1 cellular context compared by ENCODE assay signal in genomic region chr12:21774358-21775129, GRCh38.
TF ChIP-seq lines count a peak whose summit lies in the region.

Gene KCNJ8, minus strand, starts transcription at chr12:21774706. Its CDS starts 1,090 bp downstream, at chr12:21773616.

TF ChIP-seq in K562, 482 proteins besides CTCF, POLR2A, EP300 and RAD21 (continued from another document and continues in another):
- TF ChIP-seq PBX2 (CRISPR knock-in tag; IDR thresholded peaks at IDR 0.05; ENCODE audit: low read depth) (no peak), PBX2 (tag; conservative IDR thresholded peaks at IDR 0.05; ENCODE audit: low read depth) (no peak), ZNF75A (CRISPR knock-in tag; IDR thresholded peaks at IDR 0.05) (no peak), ZNF263 (CRISPR knock-in tag; IDR thresholded peaks at IDR 0.05; ENCODE audit: borderline replicate concordance) (no peak), BHLHE40 (IDR thresholded peaks at IDR 0.05; ENCODE audit: low read length) (no peak), HDAC6 (IDR thresholded peaks at IDR 0.05; ENCODE audit: low read depth, low read length) (no peak), POLR3A (IDR thresholded peaks at IDR 0.05; ENCODE audit: borderline replicate concordance, extremely low read depth, insufficient read depth, insufficient read length) (no peak), ZNF444 (CRISPR knock-in tag; IDR thresholded peaks at IDR 0.05) (peak; percentile 56; the same call in 1 of the 2 replicates), ZNF239 (CRISPR knock-in tag; IDR thresholded peaks at IDR 0.05) (no peak), ZC3H11A (IDR thresholded peaks at IDR 0.05; ENCODE audit: low read depth, low read length) (no peak), PKNOX1 (IDR thresholded peaks at IDR 0.05) (0 out of 2 replicates have a peak, but pooled peaks have one; percentile 6), E2F8 (IDR thresholded peaks at IDR 0.05; ENCODE audit: low read depth, partially characterized antibody) (no peak), MAFK (IDR thresholded peaks at IDR 0.05; ENCODE audit: low read length) (no peak), STAT5B (CRISPR knock-in tag; IDR thresholded peaks at IDR 0.05) (no peak), CREB5 (CRISPR knock-in tag; IDR thresholded peaks at IDR 0.05) (no peak), ZNF311 (CRISPR knock-in tag; IDR thresholded peaks at IDR 0.05) (no peak), ZNF76 (CRISPR knock-in tag; IDR thresholded peaks at IDR 0.05; ENCODE audit: borderline replicate concordance) (no peak), ZNF23 (CRISPR knock-in tag; IDR thresholded peaks at IDR 0.05) (no peak), MTA3 (IDR thresholded peaks at IDR 0.05; ENCODE audit: borderline replicate concordance) (no peak), RBFOX2 (IDR thresholded peaks at IDR 0.05; ENCODE audit: low read depth, low read length) (peak; percentile 73), ZNF407 (IDR thresholded peaks at IDR 0.05; ENCODE audit: low read depth) (no peak), ZNF431 (CRISPR knock-in tag; IDR thresholded peaks at IDR 0.05) (no peak), ZNF3 (CRISPR knock-in tag; IDR thresholded peaks at IDR 0.05) (no peak), GATAD2A (IDR thresholded peaks at IDR 0.05) (no peak), HMGN3 (IDR thresholded peaks at IDR 0.05; ENCODE audit: borderline replicate concordance, extremely low read depth, insufficient read length, low read depth, low read length) (no peak), CGGBP1 (CRISPR knock-in tag; IDR thresholded peaks at IDR 0.05) (no peak), TCF7L2 (IDR thresholded peaks at IDR 0.05; ENCODE audit: low read depth, low read length) (no peak), ATF6 (CRISPR knock-in tag; IDR thresholded peaks at IDR 0.05) (no peak), ZBTB7A (IDR thresholded peaks at IDR 0.05; ENCODE audit: borderline replicate concordance, control insufficient read depth, low read depth, low read length) (peak; percentile 51; the same call in 1 of the 2 replicates), JUND (IDR thresholded peaks at IDR 0.05; ENCODE audit: borderline replicate concordance, low read depth, low read length) (no peak), JUND (tag; IDR thresholded peaks at IDR 0.05; ENCODE audit: borderline replicate concordance, low read depth, low read length) (no peak), ZNF354B (CRISPR knock-in tag; IDR thresholded peaks at IDR 0.05) (no peak), BCL6 (CRISPR knock-in tag; IDR thresholded peaks at IDR 0.05) (no peak), MEIS2 (IDR thresholded peaks at IDR 0.05; ENCODE audit: partially characterized antibody) (peak; percentile 8), NEUROD1 (IDR thresholded peaks at IDR 0.05; ENCODE audit: borderline replicate concordance, low read depth, low read length, partially characterized antibody) (no peak), XRCC4 (IDR thresholded peaks at IDR 0.05; ENCODE audit: extremely low read depth, insufficient read depth, insufficient read length) (no peak), PML (IDR thresholded peaks at IDR 0.05; ENCODE audit: low read length) (no peak), DDX20 (tag; IDR thresholded peaks at IDR 0.05; ENCODE audit: low read depth) (no peak), ZSCAN29 (IDR thresholded peaks at IDR 0.05) (no peak), SIX5 (IDR thresholded peaks at IDR 0.05; ENCODE audit: borderline replicate concordance in 1 of 2, insufficient read depth in 1 of 2, low read depth in 1 of 2, low read length in 2 of 2) (no peak), PCBP2 (IDR thresholded peaks at IDR 0.05; ENCODE audit: low read depth, low read length, poor library complexity, severe bottlenecking) (no peak), VEZF1 (CRISPR knock-in tag; IDR thresholded peaks at IDR 0.05) (peak; percentile 92), IRF1 (CRISPR knock-in tag; IDR thresholded peaks at IDR 0.05; ENCODE audit: borderline replicate concordance) (no peak), NR3C1 (CRISPR knock-in tag; IDR thresholded peaks at IDR 0.05) (no peak)
